In the genomic region with DNA sequence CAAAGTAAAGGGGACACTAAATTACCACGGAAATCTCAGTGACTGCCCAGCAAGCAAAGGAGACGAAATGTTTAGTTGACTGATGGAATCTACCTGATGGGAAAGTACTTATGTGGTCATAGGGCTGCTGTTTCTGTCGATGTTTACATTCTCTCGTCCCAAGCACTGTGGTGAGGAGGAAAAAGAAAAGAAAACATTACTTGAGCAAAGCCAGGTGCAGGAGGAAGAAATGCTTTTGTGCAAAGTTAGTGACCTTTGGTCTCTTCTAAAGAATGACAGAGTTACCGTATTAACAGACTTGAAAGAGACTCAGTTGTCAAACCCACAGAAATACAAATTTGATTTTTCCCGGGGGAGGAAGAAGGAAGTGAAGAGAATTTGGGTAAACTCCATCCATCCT, we compare ENCODE assay signal across 1 cellular context.
TF ChIP-seq lines count a peak whose summit lies in the region.

No MANE protein-coding gene starts in this region.

TF ChIP-seq in A549, 52 proteins besides CTCF, POLR2A, EP300 and RAD21 (continued from another document):
- TF ChIP-seq ZNF302 (CRISPR knock-in tag; IDR thresholded peaks at IDR 0.05) = no peak
- TF ChIP-seq, protein P1, sequence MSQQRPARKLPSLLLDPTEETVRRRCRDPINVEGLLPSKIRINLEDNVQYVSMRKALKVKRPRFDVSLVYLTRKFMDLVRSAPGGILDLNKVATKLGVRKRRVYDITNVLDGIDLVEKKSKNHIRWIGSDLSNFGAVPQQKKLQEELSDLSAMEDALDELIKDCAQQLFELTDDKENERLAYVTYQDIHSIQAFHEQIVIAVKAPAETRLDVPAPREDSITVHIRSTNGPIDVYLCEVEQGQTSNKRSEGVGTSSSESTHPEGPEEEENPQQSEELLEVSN (IDR thresholded peaks at IDR 0.05; ENCODE audit: borderline replicate concordance, low read depth) = no peak
- no peak for TF ChIP-seq TP53 (CRISPR knock-in tag; IDR thresholded peaks at IDR 0.05)
- no peak for TF ChIP-seq RARB (CRISPR knock-in tag; IDR thresholded peaks at IDR 0.05)
- TF ChIP-seq, protein P2, sequence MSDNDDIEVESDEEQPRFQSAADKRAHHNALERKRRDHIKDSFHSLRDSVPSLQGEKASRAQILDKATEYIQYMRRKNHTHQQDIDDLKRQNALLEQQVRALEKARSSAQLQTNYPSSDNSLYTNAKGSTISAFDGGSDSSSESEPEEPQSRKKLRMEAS (IDR thresholded peaks at IDR 0.05) = no peak
- no peak for TF ChIP-seq MAZ (IDR thresholded peaks at IDR 0.05; ENCODE audit: borderline replicate concordance, low read depth, low read length)
- TF ChIP-seq SREBF2 (IDR thresholded peaks at IDR 0.05) = no peak
- TF ChIP-seq POLR2AphosphoS2 (conservative IDR thresholded peaks at IDR 0.05; ENCODE audit: low read length) = no peak
